23 cellular contexts compared by ENCODE assay signal in the genomic region with DNA sequence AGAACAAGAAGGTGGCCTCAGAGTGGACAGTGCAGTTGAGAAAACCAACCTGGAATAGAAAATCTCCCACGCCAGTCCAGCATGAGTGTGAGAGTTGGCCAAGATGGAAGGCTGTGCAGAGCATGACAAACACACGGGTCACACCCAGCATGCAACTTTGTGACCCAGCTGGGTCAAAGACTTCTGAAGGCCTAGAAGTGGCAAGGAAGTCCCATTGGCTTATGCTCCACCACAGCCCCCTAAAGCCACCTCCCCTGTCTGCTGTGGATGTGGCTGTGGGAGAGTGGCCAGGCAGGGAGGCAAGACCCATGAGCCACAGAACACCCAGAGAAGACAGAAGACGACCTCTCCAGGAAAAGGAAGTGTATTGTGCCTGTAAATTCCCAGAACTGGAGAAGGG.
"Had no signal": no experiment of that assay in that cellular context is flagged by ENCODE, and none has a peak within 500 bp of the region (broad histone marks: within the 10 kb centered on the region; RNA-seq: fewer than 3 reads in every experiment).

No MANE protein-coding gene starts in this region.

- H3K27me3 ChIP-seq: MG63 had no signal

- H3K36me3 Mint-ChIP-seq: T-cell had no signal

- H3K36me3 ChIP-seq: MG63 had no signal

- H3K9me3 Mint-ChIP-seq: activated CD4-positive, alpha-beta T cell treated with anti-CD3 and anti-CD28 coated beads, Interleukin-2, amount 10 ng/mL, durations not matched to agents 7 days and 5 days; activated naive CD4-positive, alpha-beta T cell treated with anti-CD3 and anti-CD28 coated beads, Interleukin-2, amount 50 U/mL, for 72 hours; T-cell had no signal

- H3K4me3 ChIP-seq: MG63 had no signal

- H3K27ac Mint-ChIP-seq: activated CD4-positive, alpha-beta T cell treated with anti-CD3 and anti-CD28 coated beads, Interleukin-2, amount 10 ng/mL, durations not matched to agents 7 days and 5 days; activated naive CD4-positive, alpha-beta T cell treated with anti-CD3 and anti-CD28 coated beads, Interleukin-2, amount 50 U/mL, for 72 hours; T-cell had no signal

- H3K9me3 ChIP-seq: MG63 had no signal

- H3K27ac ChIP-seq: VCaP had no signal

- H3K27me3 Mint-ChIP-seq: activated CD4-positive, alpha-beta T cell treated with anti-CD3 and anti-CD28 coated beads, Interleukin-2, amount 10 ng/mL, durations not matched to agents 7 days and 5 days had no signal

- FAIRE-seq: TTC549 had no signal

- H3K4me3 Mint-ChIP-seq: activated CD4-positive, alpha-beta T cell treated with anti-CD3 and anti-CD28 coated beads, Interleukin-2, amount 10 ng/mL, durations not matched to agents 7 days and 5 days; T-cell had no signal

- DNase-seq: activated CD4-positive, alpha-beta T cell treated with anti-CD3 and anti-CD28 coated beads, Interleukin-2, amount 10 ng/mL, durations not matched to agents 7 days and 5 days; activated CD4-positive, CD25-positive, alpha-beta regulatory T cell; activated effector memory CD4-positive, alpha-beta T cell treated with anti-CD3 and anti-CD28 coated beads, Interleukin-2, amount 50 U/mL, for 16 hours; activated naive CD4-positive, alpha-beta T cell treated with Interleukin-2 at 50 U/mL for 16 hours; activated T-cell treated with anti-CD3 and anti-CD28 coated beads, Interleukin-2, amount 50 U/mL, for 1 hour; anterior cingulate cortex; cerebellar nuclear complex; MG63; NCI-H1105; NCI-H1436; NCI-H1694 treated with DMSO at 0.1 percent for 48 hours; NCI-H2029 treated with DMSO at 0.1 percent for 48 hours; NCI-H345; NCI-H510A; NCI-H526 treated with DMSO at 0.1 percent for 48 hours; NCI-H82; SIG-M5; T-cell; T-helper 2 cell; T1000 had no signal

- ATAC-seq: activated naive CD4-positive, alpha-beta T cell treated with anti-CD3 and anti-CD28 coated beads, Interleukin-2, amount 50 U/mL, for 72 hours; T-cell had no signal
